ENCODE assay signal across 1 cellular context in the genomic region with DNA sequence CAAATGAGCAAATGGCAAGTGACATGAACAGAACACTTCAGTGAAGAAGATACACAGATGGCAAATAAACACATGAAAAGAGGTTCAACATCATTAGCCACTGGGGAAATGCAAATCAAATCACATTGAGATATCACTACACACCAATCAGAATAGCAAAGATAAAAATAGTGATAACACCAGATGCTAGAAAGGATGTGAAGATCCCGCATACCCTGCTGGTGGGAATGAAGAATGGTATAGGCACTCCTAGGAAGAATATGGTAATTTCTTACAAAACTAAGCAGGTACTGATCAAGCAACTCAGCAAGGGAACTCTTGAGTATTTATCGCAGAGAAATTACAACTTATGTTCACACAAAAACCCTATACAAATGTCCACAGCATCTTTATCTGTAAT.
TF ChIP-seq lines count a peak whose summit lies in the region.

No MANE protein-coding gene starts in this region.

TF ChIP-seq in HCT116, 20 proteins besides CTCF, POLR2A, EP300 and RAD21 (continued from another document):
- no peak for TF ChIP-seq FOSL1 (IDR thresholded peaks at IDR 0.05; ENCODE audit: low read depth)
- no peak for TF ChIP-seq SP1 (IDR thresholded peaks at IDR 0.05; ENCODE audit: low read depth)
- no peak for TF ChIP-seq EZH2phosphoT487 (IDR thresholded peaks at IDR 0.05; ENCODE audit: borderline replicate concordance)
- TF ChIP-seq ZNF274 (IDR thresholded peaks at IDR 0.05; ENCODE audit: low read depth, low read length): no peak
- TF ChIP-seq YY1 (IDR thresholded peaks at IDR 0.05; ENCODE audit: extremely low read depth, insufficient replicate concordance, low read depth, low read length): no peak
- no peak for TF ChIP-seq CBX3 (IDR thresholded peaks at IDR 0.05; ENCODE audit: low read depth)
- TF ChIP-seq, protein P1, sequence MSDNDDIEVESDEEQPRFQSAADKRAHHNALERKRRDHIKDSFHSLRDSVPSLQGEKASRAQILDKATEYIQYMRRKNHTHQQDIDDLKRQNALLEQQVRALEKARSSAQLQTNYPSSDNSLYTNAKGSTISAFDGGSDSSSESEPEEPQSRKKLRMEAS (IDR thresholded peaks at IDR 0.05): no peak
- no peak for TF ChIP-seq CEBPB (IDR thresholded peaks at IDR 0.05; ENCODE audit: low read depth)
- TF ChIP-seq, protein P2, sequence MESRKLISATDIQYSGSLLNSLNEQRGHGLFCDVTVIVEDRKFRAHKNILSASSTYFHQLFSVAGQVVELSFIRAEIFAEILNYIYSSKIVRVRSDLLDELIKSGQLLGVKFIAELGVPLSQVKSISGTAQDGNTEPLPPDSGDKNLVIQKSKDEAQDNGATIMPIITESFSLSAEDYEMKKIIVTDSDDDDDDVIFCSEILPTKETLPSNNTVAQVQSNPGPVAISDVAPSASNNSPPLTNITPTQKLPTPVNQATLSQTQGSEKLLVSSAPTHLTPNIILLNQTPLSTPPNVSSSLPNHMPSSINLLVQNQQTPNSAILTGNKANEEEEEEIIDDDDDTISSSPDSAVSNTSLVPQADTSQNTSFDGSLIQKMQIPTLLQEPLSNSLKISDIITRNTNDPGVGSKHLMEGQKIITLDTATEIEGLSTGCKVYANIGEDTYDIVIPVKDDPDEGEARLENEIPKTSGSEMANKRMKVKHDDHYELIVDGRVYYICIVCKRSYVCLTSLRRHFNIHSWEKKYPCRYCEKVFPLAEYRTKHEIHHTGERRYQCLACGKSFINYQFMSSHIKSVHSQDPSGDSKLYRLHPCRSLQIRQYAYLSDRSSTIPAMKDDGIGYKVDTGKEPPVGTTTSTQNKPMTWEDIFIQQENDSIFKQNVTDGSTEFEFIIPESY (IDR thresholded peaks at IDR 0.05; ENCODE audit: extremely low read depth, insufficient replicate concordance, low read length): no peak
- TF ChIP-seq, protein P3, sequence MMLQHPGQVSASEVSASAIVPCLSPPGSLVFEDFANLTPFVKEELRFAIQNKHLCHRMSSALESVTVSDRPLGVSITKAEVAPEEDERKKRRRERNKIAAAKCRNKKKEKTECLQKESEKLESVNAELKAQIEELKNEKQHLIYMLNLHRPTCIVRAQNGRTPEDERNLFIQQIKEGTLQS (IDR thresholded peaks at IDR 0.05): no peak
- TF ChIP-seq, protein P4, sequence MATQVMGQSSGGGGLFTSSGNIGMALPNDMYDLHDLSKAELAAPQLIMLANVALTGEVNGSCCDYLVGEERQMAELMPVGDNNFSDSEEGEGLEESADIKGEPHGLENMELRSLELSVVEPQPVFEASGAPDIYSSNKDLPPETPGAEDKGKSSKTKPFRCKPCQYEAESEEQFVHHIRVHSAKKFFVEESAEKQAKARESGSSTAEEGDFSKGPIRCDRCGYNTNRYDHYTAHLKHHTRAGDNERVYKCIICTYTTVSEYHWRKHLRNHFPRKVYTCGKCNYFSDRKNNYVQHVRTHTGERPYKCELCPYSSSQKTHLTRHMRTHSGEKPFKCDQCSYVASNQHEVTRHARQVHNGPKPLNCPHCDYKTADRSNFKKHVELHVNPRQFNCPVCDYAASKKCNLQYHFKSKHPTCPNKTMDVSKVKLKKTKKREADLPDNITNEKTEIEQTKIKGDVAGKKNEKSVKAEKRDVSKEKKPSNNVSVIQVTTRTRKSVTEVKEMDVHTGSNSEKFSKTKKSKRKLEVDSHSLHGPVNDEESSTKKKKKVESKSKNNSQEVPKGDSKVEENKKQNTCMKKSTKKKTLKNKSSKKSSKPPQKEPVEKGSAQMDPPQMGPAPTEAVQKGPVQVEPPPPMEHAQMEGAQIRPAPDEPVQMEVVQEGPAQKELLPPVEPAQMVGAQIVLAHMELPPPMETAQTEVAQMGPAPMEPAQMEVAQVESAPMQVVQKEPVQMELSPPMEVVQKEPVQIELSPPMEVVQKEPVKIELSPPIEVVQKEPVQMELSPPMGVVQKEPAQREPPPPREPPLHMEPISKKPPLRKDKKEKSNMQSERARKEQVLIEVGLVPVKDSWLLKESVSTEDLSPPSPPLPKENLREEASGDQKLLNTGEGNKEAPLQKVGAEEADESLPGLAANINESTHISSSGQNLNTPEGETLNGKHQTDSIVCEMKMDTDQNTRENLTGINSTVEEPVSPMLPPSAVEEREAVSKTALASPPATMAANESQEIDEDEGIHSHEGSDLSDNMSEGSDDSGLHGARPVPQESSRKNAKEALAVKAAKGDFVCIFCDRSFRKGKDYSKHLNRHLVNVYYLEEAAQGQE (IDR thresholded peaks at IDR 0.05; ENCODE audit: low read depth): no peak
- no peak for TF ChIP-seq EZH2 (IDR thresholded peaks at IDR 0.05)
- TF ChIP-seq ZFX (IDR thresholded peaks at IDR 0.05): no peak
